Comparison of ENCODE assay signal across 8 cellular contexts in genomic region chr4:30720021-30720655, GRCh38. TPM values are rescaled to one million over a fixed set of nuclear protein-coding genes. Genes with fewer than 3 reads are reported as not detected.
DNase-seq lines count a peak whose midpoint lies in the region; ATAC-seq and TF ChIP-seq lines count a peak whose summit lies in the region.

Gene PCDH7, plus strand, starts transcription at chr4:30720369. Its CDS starts 1,054 bp downstream, at chr4:30721423.

- H3K4me1 Mint-ChIP-seq in activated naive CD8-positive, alpha-beta T cell (ENCODE audit: low read depth) = peaks cover 49% of the 10 kb centered on the region

- no peaks in the 10 kb centered on the region for H3K9me3 Mint-ChIP-seq in activated naive CD8-positive, alpha-beta T cell (ENCODE audit: low read depth)

- DNase-seq in COR-L47 (lab: John Stamatoyannopoulos, UW) = peak; percentile 53
- peak; percentile 73 for DNase-seq in HuH-7 (ENCODE audit: low spot score)
- DNase-seq in cardiac septum (ENCODE audit: low spot score) = no peak
- DNase-seq in omental fat pad (ENCODE audit: low spot score) = no peak
- DNase-seq in RKO (ENCODE audit: low spot score) = no peak

- peak; percentile 7 for ATAC-seq in omental fat pad (ENCODE audit: low FRiP score)
- no peak for ATAC-seq in HG02798 (IDR thresholded peaks at IDR 0.05; ENCODE audit: poor library complexity, unreplicated experiment)
- ATAC-seq in HG03432 (IDR thresholded peaks at IDR 0.05; ENCODE audit: unreplicated experiment) = no peak

- intact Hi-C loops in cardiac septum (cut with DNase I) = loop anchor here (5.0 kb wide), 2 partner anchors 322 to 367 kb away; no protein-coding TSS in a partner anchor

- H3K27ac Mint-ChIP-seq in activated naive CD8-positive, alpha-beta T cell = peak within 1 kb of the TSS; percentile 41

- no peak for TF ChIP-seq CTCF in omental fat pad (IDR thresholded peaks at IDR 0.05)

- peaks cover 35% of the 10 kb centered on the region for H3K27me3 Mint-ChIP-seq in activated naive CD8-positive, alpha-beta T cell

- no peaks in the 10 kb centered on the region for H3K36me3 Mint-ChIP-seq in activated naive CD8-positive, alpha-beta T cell

- H3K4me3 Mint-ChIP-seq in activated naive CD8-positive, alpha-beta T cell = peak within 1 kb of the TSS; percentile 74

RNA-seq across cellular contexts. Expression of gene PCDH7, which starts in this region (rescaled TPM):
- total RNA-seq in cardiac septum (70.8 TPM), omental fat pad (1 to 10 TPM in 2 of 4 donors, under 1 TPM in 2; 0.69 to 4.5 (median 2.2) TPM)

Comparison
In these comparisons a context has a peak if more than half of its experiments do, and no peak if none do; other contexts are left out.
1. RNA of gene PCDH7 (total RNA-seq): 70.8 TPM in cardiac septum (single experiment); 0.69 to 4.5 TPM in omental fat pad; every median in the first group is over 10 times any median in the second.
2. DNase-seq: peak in COR-L47 (single experiment) and HuH-7 (single experiment); none in cardiac septum (single experiment), omental fat pad (single experiment) and RKO (single experiment).